Comparison of ENCODE assay signal across 13 cellular contexts in genomic region chr3:157786216-157786615, GRCh38.
A peak's percentile ranks its signal among the peaks of the same experiment; 100 is the strongest.
DNase-seq lines count a peak whose midpoint lies in the region; ATAC-seq and TF ChIP-seq lines count a peak whose summit lies in the region.
"Had no signal": no experiment of that assay in that cellular context is flagged by ENCODE, and none has a peak within 500 bp of the region (broad histone marks: within the 10 kb centered on the region; RNA-seq: fewer than 3 reads in every experiment).

No MANE protein-coding gene starts in this region.

- in situ Hi-C loops in gastrocnemius medialis (cut with MboI; ENCODE audit: low sequenced_read_pairs in 4 of 4) = no loop called here

- H3K36me3 ChIP-seq in trophoblast cell (ENCODE audit: control insufficient read depth in 1 of 2, insufficient read depth in 2 of 2, low read length in 2 of 2) (no peaks in the 10 kb centered on the region), gastrocnemius medialis (no peaks in the 10 kb centered on the region)

- no CpG with 5 or more reads among the region's 2 CpGs for WGBS in trophoblast cell (ENCODE audit: extremely low coverage, insufficient coverage, insufficient read length)

- H4K8ac ChIP-seq in trophoblast cell (ENCODE audit: low read depth, low read length) = no peak overlapping the region

- H4K91ac ChIP-seq in trophoblast cell (ENCODE audit: low read depth, low read length) = no peak overlapping the region

- H3K18ac ChIP-seq in trophoblast cell (ENCODE audit: low read length) = no peak overlapping the region

- H3K4me3 ChIP-seq in fibroblast of mammary gland (ENCODE audit: control insufficient read depth, low read depth, low read length) = no peak overlapping the region
- H3K4me3 ChIP-seq in trophoblast cell (ENCODE audit: low read depth, low read length) = no peak overlapping the region
- H3K4me3 ChIP-seq in gastrocnemius medialis = no peak overlapping the region

- POLR2A ChIA-PET in RWPE1 (lab: Yijun Ruan, JAX; ENCODE audit: low non-redundant PET) = no interaction called here

- H2BK5ac ChIP-seq in trophoblast cell (ENCODE audit: low read depth, low read length, poor library complexity) = no peak overlapping the region

- TF ChIP-seq POLR2A in gastrocnemius medialis (IDR thresholded peaks at IDR 0.05) = no peak

- no peak overlapping the region for H3K4me3 Mint-ChIP-seq in activated naive CD4-positive, alpha-beta T cell treated with anti-CD3 and anti-CD28 coated beads, Interleukin-2, amount 10 ng/mL, durations not matched to agents 7 days and 5 days
- H3K4me3 Mint-ChIP-seq: activated naive CD8-positive, alpha-beta T cell had no signal

- TF ChIP-seq CTCF in RWPE1 (conservative IDR thresholded peaks at IDR 0.05; ENCODE audit: low read depth) = no peak
- no peak for TF ChIP-seq CTCF in fibroblast of mammary gland (conservative IDR thresholded peaks at IDR 0.05; ENCODE audit: control insufficient read depth, insufficient read depth, low read depth, low read length)
- TF ChIP-seq CTCF in gastrocnemius medialis (IDR thresholded peaks at IDR 0.05 in 4 of 5, conservative IDR thresholded peaks at IDR 0.05 in 1 of 5) = no peak

- peaks cover 3% of the 10 kb centered on the region for H3K79me1 ChIP-seq in trophoblast cell (ENCODE audit: low read length)

- H3K4me1 ChIP-seq in trophoblast cell (ENCODE audit: control insufficient read depth in 1 of 2, insufficient read depth in 2 of 2, low read length in 2 of 2) (peaks cover 5 to 9% of the 10 kb centered on the region in 2 experiments), gastrocnemius medialis (peaks cover 0 to 5% of the 10 kb centered on the region in 2 donors)

- peaks cover 2% of the 10 kb centered on the region for H3K9me3 Mint-ChIP-seq in activated naive CD4-positive, alpha-beta T cell treated with anti-CD3 and anti-CD28 coated beads, Interleukin-2, amount 10 ng/mL, durations not matched to agents 7 days and 5 days

- H3K9ac ChIP-seq in trophoblast cell (ENCODE audit: low read length) = no peak overlapping the region

- H3K27me3 ChIP-seq in trophoblast cell (ENCODE audit: insufficient read depth, low read length) = no peaks in the 10 kb centered on the region
- H3K27me3 ChIP-seq in gastrocnemius medialis = no peaks in the 10 kb centered on the region

- H3K4me2 ChIP-seq in trophoblast cell (ENCODE audit: low read length) = no peak overlapping the region

- H2AK5ac ChIP-seq in trophoblast cell (ENCODE audit: low read length) = no peak overlapping the region

- no peaks in the 10 kb centered on the region for H3K36me3 Mint-ChIP-seq in activated naive CD4-positive, alpha-beta T cell treated with anti-CD3 and anti-CD28 coated beads, Interleukin-2, amount 10 ng/mL, durations not matched to agents 7 days and 5 days
- H3K36me3 Mint-ChIP-seq: activated naive CD8-positive, alpha-beta T cell had no signal

- no peaks in the 10 kb centered on the region for H3K79me2 ChIP-seq in trophoblast cell (ENCODE audit: control insufficient read depth, insufficient read depth, low read length, poor library complexity)

- CTCF ChIA-PET in RWPE1 (lab: Yijun Ruan, JAX) = no interaction called here
- CTCF ChIA-PET in activated naive CD4-positive, alpha-beta T cell treated with anti-CD3 and anti-CD28 coated beads, Interleukin-2, amount 10 ng/mL, durations not matched to agents 7 days and 5 days (lab: Charles Lee) = no interaction called here

- H3K9me3 ChIP-seq in trophoblast cell (ENCODE audit: insufficient read depth, low read depth, low read length) = no peaks in the 10 kb centered on the region
- H3K9me3 ChIP-seq in gastrocnemius medialis = no peaks in the 10 kb centered on the region

- H2BK12ac ChIP-seq in trophoblast cell (ENCODE audit: low read length) = no peak overlapping the region

- H4K12ac ChIP-seq in trophoblast cell (ENCODE audit: low read depth, low read length) = no peak overlapping the region

- no peak overlapping the region for H2AFZ ChIP-seq in trophoblast cell (ENCODE audit: insufficient read depth, low read length, poor library complexity)

- ATAC-seq in gastrocnemius medialis = no peak

- no peak overlapping the region for H3K23ac ChIP-seq in trophoblast cell (ENCODE audit: low read length)

- H3K27ac Mint-ChIP-seq in activated naive CD4-positive, alpha-beta T cell treated with anti-CD3 and anti-CD28 coated beads, Interleukin-2, amount 10 ng/mL, durations not matched to agents 7 days and 5 days = no peak overlapping the region
- H3K27ac Mint-ChIP-seq: activated naive CD8-positive, alpha-beta T cell had no signal

- no peak overlapping the region for H3K14ac ChIP-seq in trophoblast cell (ENCODE audit: low read length)

- H2BK120ac ChIP-seq in trophoblast cell (ENCODE audit: insufficient read depth, low read length, poor library complexity) = no peak overlapping the region

- DNase-seq in EH (ENCODE audit: low read depth) (peak; percentile 95), RWPE1 (ENCODE audit: low spot score) (peak; percentile 69), fibroblast of mammary gland (ENCODE audit: low read depth) (peak; percentile 96), trophoblast cell (peak; percentile 46 to 95), epidermal melanocyte (ENCODE audit: insufficient read length, low spot score) (no peak), gastrocnemius medialis (no peak), HuH-7 (ENCODE audit: low spot score) (no peak)
- no peak for DNase-seq in activated naive CD4-positive, alpha-beta T cell treated with anti-CD3 and anti-CD28 coated beads, Interleukin-2, amount 10 ng/mL, durations not matched to agents 7 days and 5 days
- DNase-seq: mesendoderm; NCI-H1048; stimulated activated CD4-positive, alpha-beta T cell treated with anti-CD3 and anti-CD28 coated beads, Interleukin-4, amount 100 ng/mL, for 24 hours; stimulated activated naive CD4-positive, alpha-beta T cell treated with Interleukin-2 at 50 U/mL for 16 hours had no signal

- H3K4me1 Mint-ChIP-seq in activated naive CD4-positive, alpha-beta T cell treated with anti-CD3 and anti-CD28 coated beads, Interleukin-2, amount 10 ng/mL, durations not matched to agents 7 days and 5 days = no peaks in the 10 kb centered on the region

- no peaks in the 10 kb centered on the region for H3K27me3 Mint-ChIP-seq in activated naive CD4-positive, alpha-beta T cell treated with anti-CD3 and anti-CD28 coated beads, Interleukin-2, amount 10 ng/mL, durations not matched to agents 7 days and 5 days
- H3K27me3 Mint-ChIP-seq: activated naive CD8-positive, alpha-beta T cell had no signal

- H3K4ac ChIP-seq in trophoblast cell (ENCODE audit: low read depth, low read length) = no peak overlapping the region

- H3K27ac ChIP-seq in RWPE1 (no peak overlapping the region), trophoblast cell (ENCODE audit: low read depth, low read length) (no peak overlapping the region), gastrocnemius medialis (no peak overlapping the region)

- intact Hi-C loops in gastrocnemius medialis (cut with DNase I; ENCODE audit: low total_unique reads) = no loop called here

Comparison
In these comparisons a context has a peak if more than half of its experiments do, and no peak if none do; other contexts are left out.
1. DNase-seq: peak in EH (single experiment), RWPE1 (single experiment), fibroblast of mammary gland (single experiment) and trophoblast cell (2 of 2); none in epidermal melanocyte (single experiment), gastrocnemius medialis (0 of 2), activated naive CD4-positive, alpha-beta T cell treated with anti-CD3 and anti-CD28 coated beads, Interleukin-2, amount 10 ng/mL, durations not matched to agents 7 days and 5 days (single experiment) and HuH-7 (single experiment).